14 cellular contexts compared by ENCODE assay signal in the genomic region with DNA sequence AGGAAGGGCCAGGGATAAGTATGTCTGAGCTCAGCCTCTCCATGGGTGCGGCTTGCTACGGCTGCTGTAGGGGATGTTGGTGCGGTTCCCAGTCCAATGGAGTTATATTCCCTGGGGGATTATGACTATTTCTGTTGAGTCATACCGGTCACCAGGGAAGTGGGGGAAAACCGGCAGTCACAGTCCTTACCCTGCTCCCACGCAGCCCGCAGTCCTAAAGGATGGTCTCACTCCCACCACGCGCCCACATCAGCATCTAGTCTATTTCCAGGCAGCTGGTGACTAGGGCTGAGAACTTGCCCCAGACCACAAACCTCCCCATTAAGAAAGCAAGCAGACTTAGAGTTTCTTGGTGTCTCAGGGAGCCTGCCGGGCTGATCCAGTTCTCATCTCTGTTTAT.
"Had no signal": no experiment of that assay in that cellular context is flagged by ENCODE, and none has a peak within 500 bp of the region (broad histone marks: within the 10 kb centered on the region; RNA-seq: fewer than 3 reads in every experiment).

No MANE protein-coding gene starts in this region.

- H3K27me3 Mint-ChIP-seq: activated CD4-positive, alpha-beta T cell treated with anti-CD3 and anti-CD28 coated beads for 36 hours; activated CD8-positive, alpha-beta T cell treated with anti-CD3 and anti-CD28 coated beads for 36 hours; activated naive CD8-positive, alpha-beta T cell treated with anti-CD3 and anti-CD28 coated beads, Interleukin-2, amount 10 ng/mL, durations not matched to agents 7 days and 5 days; stimulated activated naive CD8-positive, alpha-beta T cell treated with anti-CD3 and anti-CD28 coated beads, Interleukin-15, Interleukin-2, amounts not matched to agents 100 ng/mL and 50 ng/mL, for 24 hours; T-cell had no signal

- DNase-seq: activated CD4-positive, alpha-beta T cell treated with anti-CD3 and anti-CD28 coated beads for 36 hours; activated CD8-positive, alpha-beta T cell treated with anti-CD3 and anti-CD28 coated beads for 36 hours; activated naive CD8-positive, alpha-beta T cell treated with anti-CD3 and anti-CD28 coated beads, Interleukin-2, amount 10 ng/mL, durations not matched to agents 7 days and 5 days; anterior cingulate cortex; left ventricle myocardium superior; mesendoderm; sigmoid colon; stimulated activated CD4-positive, alpha-beta T cell treated with anti-CD3 and anti-CD28 coated beads, Interleukin-2, amount 100 ng/mL, for 48 hours; T-cell; upper lobe of left lung; WERI-Rb-1 had no signal

- H3K27ac Mint-ChIP-seq: activated CD4-positive, alpha-beta T cell treated with anti-CD3 and anti-CD28 coated beads for 36 hours; activated CD8-positive, alpha-beta T cell treated with anti-CD3 and anti-CD28 coated beads for 36 hours; activated naive CD8-positive, alpha-beta T cell treated with anti-CD3 and anti-CD28 coated beads, Interleukin-2, amount 10 ng/mL, durations not matched to agents 7 days and 5 days; stimulated activated naive CD8-positive, alpha-beta T cell treated with anti-CD3 and anti-CD28 coated beads, Interleukin-15, Interleukin-2, amounts not matched to agents 100 ng/mL and 50 ng/mL, for 24 hours; T-cell had no signal

- ATAC-seq: activated CD4-positive, alpha-beta T cell treated with anti-CD3 and anti-CD28 coated beads for 36 hours; activated CD8-positive, alpha-beta T cell treated with anti-CD3 and anti-CD28 coated beads for 36 hours; left ventricle myocardium superior; T-cell had no signal

- H3K4me3 Mint-ChIP-seq: activated CD4-positive, alpha-beta T cell treated with anti-CD3 and anti-CD28 coated beads for 36 hours; activated CD8-positive, alpha-beta T cell treated with anti-CD3 and anti-CD28 coated beads for 36 hours; activated naive CD8-positive, alpha-beta T cell treated with anti-CD3 and anti-CD28 coated beads, Interleukin-2, amount 10 ng/mL, durations not matched to agents 7 days and 5 days; stimulated activated naive CD8-positive, alpha-beta T cell treated with anti-CD3 and anti-CD28 coated beads, Interleukin-15, Interleukin-2, amounts not matched to agents 100 ng/mL and 50 ng/mL, for 24 hours; T-cell had no signal

- H3K27ac ChIP-seq: cardiac muscle cell, esophagus muscularis mucosa, sigmoid colon, upper lobe of left lung, WERI-Rb-1 had no signal

- H3K4me1 ChIP-seq: esophagus muscularis mucosa, sigmoid colon, upper lobe of left lung had no signal

- H3K27me3 ChIP-seq: cardiac muscle cell, esophagus muscularis mucosa, sigmoid colon, upper lobe of left lung had no signal

- H3K36me3 ChIP-seq: cardiac muscle cell, esophagus muscularis mucosa, sigmoid colon, upper lobe of left lung, WERI-Rb-1 had no signal

- H3K4me1 Mint-ChIP-seq: activated CD4-positive, alpha-beta T cell treated with anti-CD3 and anti-CD28 coated beads for 36 hours; activated naive CD8-positive, alpha-beta T cell treated with anti-CD3 and anti-CD28 coated beads, Interleukin-2, amount 10 ng/mL, durations not matched to agents 7 days and 5 days; T-cell had no signal

- H3K9me3 Mint-ChIP-seq: activated CD8-positive, alpha-beta T cell treated with anti-CD3 and anti-CD28 coated beads for 36 hours; activated naive CD8-positive, alpha-beta T cell treated with anti-CD3 and anti-CD28 coated beads, Interleukin-2, amount 10 ng/mL, durations not matched to agents 7 days and 5 days; stimulated activated naive CD8-positive, alpha-beta T cell treated with anti-CD3 and anti-CD28 coated beads, Interleukin-15, Interleukin-2, amounts not matched to agents 100 ng/mL and 50 ng/mL, for 24 hours had no signal

- H3K9me3 ChIP-seq: esophagus muscularis mucosa had no signal

- H3K4me3 ChIP-seq: cardiac muscle cell, esophagus muscularis mucosa, sigmoid colon, upper lobe of left lung had no signal

- H3K36me3 Mint-ChIP-seq: activated naive CD8-positive, alpha-beta T cell treated with anti-CD3 and anti-CD28 coated beads, Interleukin-2, amount 10 ng/mL, durations not matched to agents 7 days and 5 days; T-cell had no signal
